In the genomic region with DNA sequence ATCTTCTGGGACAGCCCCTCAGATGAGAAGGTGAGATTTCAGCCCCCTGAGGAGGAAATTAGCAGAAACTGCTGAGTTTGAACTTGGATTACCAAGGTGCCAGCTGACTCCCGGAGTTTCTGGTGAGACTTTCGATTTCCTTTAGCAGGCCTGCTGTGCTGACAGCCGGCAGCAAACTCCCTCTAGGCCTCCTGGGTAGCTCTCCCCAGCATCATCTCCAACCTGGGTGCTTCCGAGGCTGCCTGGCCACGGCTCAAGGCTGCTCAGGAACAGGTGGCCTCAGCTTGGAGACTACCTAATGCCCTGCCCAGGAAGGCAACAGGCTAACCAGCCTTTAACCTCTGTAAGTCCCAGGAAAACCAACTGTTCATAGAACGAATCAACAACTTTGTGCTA, we compare ENCODE assay signal across 13 cellular contexts. TPM values are rescaled to one million over a fixed set of nuclear protein-coding genes. Genes with fewer than 3 reads are reported as not detected.
DNase-seq lines count a peak whose midpoint lies in the region; ATAC-seq, FAIRE-seq and TF ChIP-seq lines count a peak whose summit lies in the region.
"Had no signal": no experiment of that assay in that cellular context is flagged by ENCODE, and none has a peak within 500 bp of the region (broad histone marks: within the 10 kb centered on the region; RNA-seq: fewer than 3 reads in every experiment).

No MANE protein-coding gene starts in this region.

- DNase-seq in H9 (no peak), WERI-Rb-1 (peak; percentile 87), HepG2 (ENCODE audit: low spot score) (no peak), thyroid gland (no peak), ecto neural progenitor cell (ENCODE audit: low spot score) (no peak), GF-D8 (lab: John Stamatoyannopoulos, UW) (no peak), GM20000 (ENCODE audit: low spot score) (no peak)
- DNase-seq: adrenal gland, Karpas-422, left ventricle myocardium inferior, SHP77 had no signal

- H3K27me3 ChIP-seq in H9 (ENCODE audit: insufficient read depth, low read length) (no peaks in the 10 kb centered on the region), WERI-Rb-1 (ENCODE audit: insufficient read depth, low read depth, severe bottlenecking) (no peaks in the 10 kb centered on the region), HepG2 (ENCODE audit: control insufficient read depth in 1 of 2, insufficient read depth in 2 of 2, low read length in 2 of 2) (no peaks in the 10 kb centered on the region), thyroid gland (no peaks in the 10 kb centered on the region)
- H3K27me3 ChIP-seq: adrenal gland had no signal

- H3K36me3 Mint-ChIP-seq in H9 (ENCODE audit: insufficient read depth in 1 of 3, low read depth in 3 of 3): peaks cover 3 to 7% (median 7%) of the 10 kb centered on the region in 3 experiments; a peak in 6 of 7 replicates

- no peaks in the 10 kb centered on the region for H3K27me3 Mint-ChIP-seq in H9 (ENCODE audit: low read depth)
- H3K27me3 Mint-ChIP-seq: stimulated activated naive CD8-positive, alpha-beta T cell treated with anti-CD3 and anti-CD28 coated beads, Interleukin-15, Interleukin-2, amounts not matched to agents 100 ng/mL and 50 ng/mL, for 24 hours had no signal

- TF ChIP-seq EP300 in HepG2 (IDR thresholded peaks at IDR 0.05; ENCODE audit: low read depth in 2 of 2, low read length in 2 of 2) (no peak), HepG2 (CRISPR knock-in tag; IDR thresholded peaks at IDR 0.05; ENCODE audit: borderline replicate concordance) (no peak)

- H4K20me1 ChIP-seq in H9 (ENCODE audit: control insufficient read depth, insufficient read depth, insufficient read length) (peaks cover 2% of the 10 kb centered on the region), HepG2 (ENCODE audit: insufficient read depth, low read length) (no peaks in the 10 kb centered on the region)

- no peak overlapping the region for H3K4ac ChIP-seq in H9 (ENCODE audit: low read depth, low read length)

- no TSS peak for BruUV-seq in HepG2 (replicated peaks; lab: Mats Ljungman, UMichigan)

- no CpG with 5 or more reads among the region's 6 CpGs for WGBS in H9 (ENCODE audit: extremely low coverage, insufficient read length, low lambda C conversion rate)
- WGBS in HepG2 (ENCODE audit: low lambda C conversion rate): 7% methylated on average over 6 of the region's 6 CpGs
- WGBS in thyroid gland, 2 donors: 70 to 72% methylated on average over 2 to 6 of the region's 6 CpGs

- H3K27ac ChIP-seq in H9 (ENCODE audit: insufficient read length, low read depth, low read length): no peak overlapping the region
- peak overlapping the region; percentile 91 for H3K27ac ChIP-seq in WERI-Rb-1
- H3K27ac ChIP-seq in HepG2 (ENCODE audit: extremely low read length, insufficient read depth, low read length): peak overlapping the region; percentile 70
- H3K27ac ChIP-seq in thyroid gland: peak overlapping the region; percentile 57 to 71 (median 69)
- H3K27ac ChIP-seq: left ventricle myocardium inferior had no signal

- no peak overlapping the region for H2BK12ac ChIP-seq in H9 (ENCODE audit: insufficient read length, low read depth, low read length)

- POLR2A ChIA-PET in HepG2 (lab: Yijun Ruan, JAX): interaction anchor here (1.1 to 5.5 kb wide), 12 partner anchors 8 to 100 kb away, joined by 3 to 94 read pairs (median 8); partner anchors contain the start of gene SDC1

- peaks cover 4% of the 10 kb centered on the region for H3K79me1 ChIP-seq in H9 (ENCODE audit: insufficient read depth, low read depth, low read length, poor library complexity, severe bottlenecking)

- no peaks in the 10 kb centered on the region for H3K4me1 ChIP-seq in H9 (ENCODE audit: insufficient read depth, low read length)
- peaks cover 88% of the 10 kb centered on the region for H3K4me1 ChIP-seq in HepG2 (ENCODE audit: insufficient read depth, low read length)
- peaks cover 11 to 48% of the 10 kb centered on the region in 2 donors for H3K4me1 ChIP-seq in thyroid gland
- H3K4me1 ChIP-seq: left ventricle myocardium inferior had no signal

- H3K79me2 ChIP-seq in H9 (ENCODE audit: insufficient read depth, low read length) (peaks cover 2% of the 10 kb centered on the region; the same call in 1 of the 2 replicates), HepG2 (ENCODE audit: insufficient read depth, low read length) (peaks cover 19% of the 10 kb centered on the region)

- no peak for FAIRE-seq in HepG2 (lab: Jason Lieb, UNC)
- FAIRE-seq: TTC549 had no signal

- TF ChIP-seq CTCF in H9 (conservative IDR thresholded peaks at IDR 0.05) (no peak), WERI-Rb-1 (IDR thresholded peaks at IDR 0.05; ENCODE audit: low read depth, low read length) (no peak), HepG2 (CRISPR knock-in tag; IDR thresholded peaks at IDR 0.05) (no peak), thyroid gland (IDR thresholded peaks at IDR 0.05) (no peak), GM20000 (IDR thresholded peaks at IDR 0.05; ENCODE audit: extremely low read depth, missing control alignments) (no peak)

- H2AFZ ChIP-seq in H9 (ENCODE audit: low read length): no peak overlapping the region
- H2AFZ ChIP-seq in HepG2 (ENCODE audit: low read length): no peak overlapping the region

- no peaks in the 10 kb centered on the region for H3K9me3 Mint-ChIP-seq in H9
- H3K9me3 Mint-ChIP-seq: stimulated activated naive CD8-positive, alpha-beta T cell treated with anti-CD3 and anti-CD28 coated beads, Interleukin-15, Interleukin-2, amounts not matched to agents 100 ng/mL and 50 ng/mL, for 24 hours had no signal

- no peaks in the 10 kb centered on the region for H3K9me3 ChIP-seq in H9 (ENCODE audit: control insufficient read depth, low read depth, low read length)
- no peaks in the 10 kb centered on the region for H3K9me3 ChIP-seq in WERI-Rb-1 (ENCODE audit: severe bottlenecking)
- H3K9me3 ChIP-seq in HepG2 (ENCODE audit: low read length): no peaks in the 10 kb centered on the region
- no peaks in the 10 kb centered on the region for H3K9me3 ChIP-seq in thyroid gland
- H3K9me3 ChIP-seq: adrenal gland, left ventricle myocardium inferior had no signal

- CTCF ChIA-PET in HepG2 (lab: Yijun Ruan, JAX; ENCODE audit: low intra/inter-chr PET ratio, low total read pairs): no interaction called here

- H4K91ac ChIP-seq in H9 (ENCODE audit: insufficient read length, low read depth, low read length): no peak overlapping the region

- TF ChIP-seq POLR2A in HepG2 (IDR thresholded peaks at IDR 0.05; ENCODE audit: insufficient read depth in 1 of 2, low read depth in 2 of 2, low read length in 2 of 2): no peak
- no peak for TF ChIP-seq POLR2A in thyroid gland (IDR thresholded peaks at IDR 0.05)

- H3K23me2 ChIP-seq in H9 (ENCODE audit: insufficient read length, low read depth, low read length, poor library complexity, severe bottlenecking): no peaks in the 10 kb centered on the region

- H2BK120ac ChIP-seq in H9 (ENCODE audit: low read depth, low read length, poor library complexity, severe bottlenecking): no peak overlapping the region

- H3K36me3 ChIP-seq in WERI-Rb-1 (peaks cover 14% of the 10 kb centered on the region), HepG2 (replicated peaks in 1 of 2; ENCODE audit: control insufficient read depth in 1 of 2, insufficient read depth in 2 of 2, low read length in 2 of 2) (peaks cover 6 to 16% of the 10 kb centered on the region in 2 experiments), thyroid gland (no peaks in the 10 kb centered on the region)
- H3K36me3 ChIP-seq: adrenal gland, left ventricle myocardium inferior had no signal

- no peak overlapping the region for H3K56ac ChIP-seq in H9 (ENCODE audit: insufficient read length, low read depth, low read length)

- H2BK20ac ChIP-seq in H9 (ENCODE audit: low read depth, low read length, poor library complexity, severe bottlenecking): no peak overlapping the region

- no peak for TF ChIP-seq RAD21 in HepG2 (CRISPR knock-in tag; IDR thresholded peaks at IDR 0.05)

- no peak overlapping the region for H3K14ac ChIP-seq in H9 (ENCODE audit: insufficient read depth, low read length)

- H3K4me3 Mint-ChIP-seq in H9: no peak overlapping the region
- H3K4me3 Mint-ChIP-seq: stimulated activated naive CD8-positive, alpha-beta T cell treated with anti-CD3 and anti-CD28 coated beads, Interleukin-15, Interleukin-2, amounts not matched to agents 100 ng/mL and 50 ng/mL, for 24 hours had no signal

- no peak overlapping the region for H4K5ac ChIP-seq in H9 (ENCODE audit: insufficient read length, low read depth, low read length)

- in situ Hi-C loops in HepG2 (cut with HindIII; ENCODE audit: extremely low pct_ligation_motif_present, low pct_unique_long_range_greater_than_20kb): no loop called here

- no peak overlapping the region for H4K8ac ChIP-seq in H9 (replicated peaks; ENCODE audit: insufficient read length, low read depth, low read length)

- H3K4me3 ChIP-seq in WERI-Rb-1 (ENCODE audit: low read depth, low read length): no peak overlapping the region
- peak overlapping the region; percentile 14 to 38 (median 34) for H3K4me3 ChIP-seq in HepG2 (replicated peaks in 1 of 3; ENCODE audit: insufficient read depth in 1 of 3, low read depth in 2 of 3, low read length in 3 of 3)
- no peak overlapping the region for H3K4me3 ChIP-seq in thyroid gland (replicated peaks in 1 of 3)
- H3K4me3 ChIP-seq: adrenal gland, left ventricle myocardium inferior had no signal

- H3K4me1 Mint-ChIP-seq in H9: peaks cover 19 to 31% of the 10 kb centered on the region in 2 experiments

- H3K9ac ChIP-seq in H9 (ENCODE audit: extremely low read depth, insufficient read length, low read length) (no peak overlapping the region), HepG2 (ENCODE audit: insufficient read depth, low read depth, low read length) (peak overlapping the region; percentile 69)

- no peak overlapping the region for H3T11ph ChIP-seq in H9 (ENCODE audit: low read length)

- peak overlapping the region in 2 of 3 experiments; percentile 90 to 91; a peak in 4 of 7 replicates for H3K27ac Mint-ChIP-seq in H9
- H3K27ac Mint-ChIP-seq: stimulated activated naive CD8-positive, alpha-beta T cell treated with anti-CD3 and anti-CD28 coated beads, Interleukin-15, Interleukin-2, amounts not matched to agents 100 ng/mL and 50 ng/mL, for 24 hours had no signal

- peak; percentile 26 for ATAC-seq in HepG2

- H2BK15ac ChIP-seq in H9 (ENCODE audit: low read depth, low read length): no peak overlapping the region

- H3K4me2 ChIP-seq in H9 (ENCODE audit: insufficient read depth, insufficient read length, low read length) (no peak overlapping the region), HepG2 (ENCODE audit: low read depth, low read length) (peak overlapping the region; percentile 80)

- no peak overlapping the region for H3K18ac ChIP-seq in H9 (ENCODE audit: insufficient read length, low read depth, low read length)

- no peak overlapping the region for H2AK5ac ChIP-seq in H9 (ENCODE audit: insufficient read length, low read length)

- intact Hi-C loops in HepG2 (cut with micrococcal nuclease; ENCODE audit: unreplicated experiment): no loop called here
- intact Hi-C loops in thyroid gland (cut with DNase I): no loop called here

- no peak overlapping the region for H3K23ac ChIP-seq in H9 (ENCODE audit: insufficient read length, low read depth, low read length)

- H2BK5ac ChIP-seq in H9 (ENCODE audit: insufficient read length, low read length): no peak overlapping the region

RNA-seq across cellular contexts. Expression of gene SDC1, which starts 16.4 kb away (rescaled TPM):
- total RNA-seq in H9 (2021): 22.3 and 25.1 TPM in 2 replicates
- total RNA-seq in HepG2 (2016; rRNA removed; fragmentation: Illumina TruSeq; extraction: Trizol): 47.5 and 119 TPM in 2 replicates
- 9.3 and 11.1 TPM in 2 replicates for total RNA-seq in HepG2 (2016; cell fraction: cytosol; rRNA removed; fragmentation: Illumina TruSeq; extraction: Trizol; ENCODE audit: low read depth)
- 45.4 and 119 TPM in 2 replicates for total RNA-seq in HepG2 (2016; cell fraction: insoluble cytoplasmic fraction; rRNA removed; fragmentation: Illumina TruSeq; extraction: Trizol)
- total RNA-seq in HepG2 (2016; cell fraction: membrane; rRNA removed; fragmentation: Illumina TruSeq; extraction: Trizol): 27.4 and 30.5 TPM in 2 replicates
- total RNA-seq in HepG2 (2016; cell fraction: nucleus; rRNA removed; fragmentation: Illumina TruSeq; extraction: Trizol): 90.3 and 111 TPM in 2 replicates
- 108 and 113 TPM in 2 replicates for polyA plus RNA-seq in HepG2 (2011; rRNA removed)
- polyA plus RNA-seq in HepG2 (2011; cell fraction: cytosol; rRNA removed): 78.7 and 130 TPM in 2 replicates
- polyA plus RNA-seq in HepG2 (2011; cell fraction: nucleus; rRNA removed): 66.7 and 76.2 TPM in 2 replicates
- 44.8 and 48.6 TPM in 2 replicates for polyA plus RNA-seq in HepG2 (2012)
- polyA plus RNA-seq in HepG2 (2016; cell fraction: cytosol; fragmentation: Illumina TruSeq; extraction: Trizol; ENCODE audit: low read depth): 8.7 TPM in 2 replicates
- polyA plus RNA-seq in HepG2 (2016; cell fraction: insoluble cytoplasmic fraction; fragmentation: Illumina TruSeq; extraction: Trizol; ENCODE audit: low read depth): 49.7 and 54.3 TPM in 2 replicates
- 17.8 and 18.0 TPM in 2 replicates for polyA plus RNA-seq in HepG2 (2016; cell fraction: membrane; fragmentation: Illumina TruSeq; extraction: Trizol; ENCODE audit: low read depth)
- polyA plus RNA-seq in HepG2 (2016; cell fraction: nucleus; fragmentation: Illumina TruSeq; extraction: Trizol; ENCODE audit: insufficient read depth, low read depth): 156 and 173 TPM in 2 replicates
- polyA minus RNA-seq in HepG2 (2011; rRNA and poly(A)+ RNA removed; ENCODE audit: low replicate concordance): 13.0 and 159 TPM in 2 replicates
- polyA minus RNA-seq in HepG2 (2011; cell fraction: cytosol; rRNA and poly(A)+ RNA removed): 69.2 and 73.2 TPM in 2 replicates
- polyA minus RNA-seq in HepG2 (2011; cell fraction: nucleus; rRNA and poly(A)+ RNA removed): 14.8 and 16.3 TPM in 2 replicates
- 10 to 100 TPM; 21.9 to 28.0 (median 24.7) TPM for total RNA-seq in thyroid gland

Comparison
In these comparisons a context has a peak if more than half of its experiments do, and no peak if none do; other contexts are left out.
1. H3K4me3 ChIP-seq: peak in HepG2 (3 of 3); none in WERI-Rb-1 (single experiment) and thyroid gland (0 of 3).